Comparison of ENCODE assay signal across 16 cellular contexts in genomic region chr1:89681045-89681729, GRCh38. TPM values are rescaled to one million over a fixed set of nuclear protein-coding genes. Genes with fewer than 3 reads are reported as not detected.
A peak's percentile ranks its signal among the peaks of the same experiment; 100 is the strongest.
DNase-seq lines count a peak whose midpoint lies in the region; ATAC-seq and TF ChIP-seq lines count a peak whose summit lies in the region.
"Had no signal": no experiment of that assay in that cellular context is flagged by ENCODE, and none has a peak within 500 bp of the region (broad histone marks: within the 10 kb centered on the region; RNA-seq: fewer than 3 reads in every experiment).

No MANE protein-coding gene starts in this region.

- H3K9me3 ChIP-seq in T-helper 17 cell (ENCODE audit: control insufficient read depth, low read length, poor library complexity, severe bottlenecking): no peaks in the 10 kb centered on the region
- no peaks in the 10 kb centered on the region for H3K9me3 ChIP-seq in effector memory CD4-positive, alpha-beta T cell (ENCODE audit: control insufficient read depth, low read length)
- H3K9me3 ChIP-seq: psoas muscle had no signal

- CTCF ChIA-PET in GM10248 (lab: Yijun Ruan, JAX): interaction anchor here (1.5 kb wide), 1 partner anchor 9 kb away, joined by 5 read pairs; no protein-coding TSS in a partner anchor

- no peak for TF ChIP-seq CTCF in GM10248 (IDR thresholded peaks at IDR 0.05; ENCODE audit: control extremely low read depth, extremely low read depth, low read depth, missing control alignments)
- TF ChIP-seq CTCF in progenitor cell of endocrine pancreas (IDR thresholded peaks at IDR 0.05; ENCODE audit: unreplicated experiment): no peak

- no peaks in the 10 kb centered on the region for H3K4me1 ChIP-seq in effector memory CD4-positive, alpha-beta T cell (ENCODE audit: control insufficient read depth, insufficient read depth, low read length, poor library complexity, severe bottlenecking)
- H3K4me1 ChIP-seq: psoas muscle had no signal

- H3K27me3 Mint-ChIP-seq in T-helper 17 cell (no peaks in the 10 kb centered on the region), progenitor cell of endocrine pancreas (no peaks in the 10 kb centered on the region)

- POLR2A ChIA-PET in GM10248 (lab: Yijun Ruan, JAX): interaction anchor here (0.7 kb wide), 1 partner anchor 157 kb away, joined by 11 read pairs; no protein-coding TSS in a partner anchor

- no peak overlapping the region for H3K4me3 ChIP-seq in effector memory CD4-positive, alpha-beta T cell (ENCODE audit: insufficient read depth, low read depth, low read length, poor library complexity, severe bottlenecking)
- H3K4me3 ChIP-seq: coronary artery, psoas muscle had no signal

- H3K4me1 Mint-ChIP-seq in T-helper 17 cell (peaks cover 32% of the 10 kb centered on the region), progenitor cell of endocrine pancreas (ENCODE audit: low read depth) (peaks cover 4% of the 10 kb centered on the region)

- ATAC-seq in GM18909 (IDR thresholded peaks at IDR 0.05; ENCODE audit: poor library complexity, unreplicated experiment) (peak; percentile 62), HG03095 (IDR thresholded peaks at IDR 0.05; ENCODE audit: unreplicated experiment) (peak; percentile 87), T-helper 17 cell (no peak)
- ATAC-seq: psoas muscle had no signal

- DNase-seq in GM10248 (ENCODE audit: extremely low spot score) (peak; percentile 60), T-helper 17 cell (no peak), NCI-H82 (lab: John Stamatoyannopoulos, UW) (no peak), progenitor cell of endocrine pancreas (ENCODE audit: low spot score, unreplicated experiment) (no peak)
- no peak for DNase-seq in effector memory CD4-positive, alpha-beta T cell
- DNase-seq in stimulated activated CD4-positive, alpha-beta T cell treated with anti-CD3 and anti-CD28 coated beads, Interleukin-4, amount 100 ng/mL, for 24 hours: no peak
- DNase-seq: activated gamma-delta T cell; NCI-H1092 treated with DMSO at 0.1 percent for 48 hours; NCI-H526; psoas muscle; SHP77 treated with DMSO at 0.1 percent for 48 hours; stimulated activated CD4-positive, alpha-beta T cell treated with anti-CD3 and anti-CD28 coated beads, Interleukin-1b, Interleukin-23, amount 100 ng/mL, for 48 hours; stimulated activated naive CD4-positive, alpha-beta T cell treated with Interleukin-2 at 50 U/mL for 16 hours had no signal

- H3K36me3 Mint-ChIP-seq in T-helper 17 cell (ENCODE audit: low read depth) (peaks cover 6% of the 10 kb centered on the region), progenitor cell of endocrine pancreas (ENCODE audit: insufficient read depth) (peaks cover 5% of the 10 kb centered on the region)

- H3K4me3 Mint-ChIP-seq in T-helper 17 cell (no peak overlapping the region), progenitor cell of endocrine pancreas (ENCODE audit: low read depth) (no peak overlapping the region)

- H3K27me3 ChIP-seq in effector memory CD4-positive, alpha-beta T cell (replicated peaks; ENCODE audit: control insufficient read depth, insufficient read depth, low read length, poor library complexity, severe bottlenecking): no peaks in the 10 kb centered on the region

- no peak overlapping the region for H3K27ac ChIP-seq in effector memory CD4-positive, alpha-beta T cell (ENCODE audit: insufficient read depth, low read length, poor library complexity, severe bottlenecking)
- H3K27ac ChIP-seq: coronary artery, psoas muscle had no signal

- H3K27ac Mint-ChIP-seq in T-helper 17 cell (peak overlapping the region; percentile 65), progenitor cell of endocrine pancreas (no peak overlapping the region)

- H3K36me3 ChIP-seq in effector memory CD4-positive, alpha-beta T cell (ENCODE audit: control insufficient read depth, insufficient read depth, low read length): peaks cover 2% of the 10 kb centered on the region

- H3K9me3 Mint-ChIP-seq in progenitor cell of endocrine pancreas (ENCODE audit: low read depth): peaks cover 12% of the 10 kb centered on the region

RNA-seq across cellular contexts. Expression of gene LRRC8C, which starts 48.3 kb away (rescaled TPM):
- total RNA-seq in T-helper 17 cell (10 to 100 TPM; 46.0 to 52.4 TPM), progenitor cell of endocrine pancreas (3.2 and 3.3 TPM in 2 replicates)

Comparison
In these comparisons a context has a peak if more than half of its experiments do, and no peak if none do; other contexts are left out.
1. RNA of gene LRRC8C, which starts 48.3 kb away (total RNA-seq): 46.0 to 52.4 TPM in T-helper 17 cell; 3.2 to 3.3 TPM in progenitor cell of endocrine pancreas; every median in the first group is over 10 times any median in the second.